1 cellular context compared by ENCODE assay signal in the genomic region with DNA sequence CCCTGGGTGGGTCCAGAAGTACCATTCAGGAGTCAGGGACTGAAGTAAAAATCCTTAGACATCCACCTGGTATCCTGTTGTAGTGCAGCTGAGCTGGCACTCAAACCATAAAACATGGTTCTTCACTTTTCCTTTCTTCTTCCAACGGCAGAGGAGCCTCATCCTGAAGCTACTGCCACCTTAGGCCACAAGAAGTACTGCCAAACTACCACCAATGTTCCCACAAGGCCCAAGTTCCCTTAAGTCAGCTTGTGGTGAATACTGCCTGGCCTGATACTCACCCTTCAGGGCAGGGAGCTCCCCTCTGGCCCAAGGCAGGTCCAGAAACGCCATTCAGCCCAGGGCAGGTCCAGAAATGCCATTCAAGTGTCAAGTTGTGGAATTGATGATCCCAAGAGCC.
TF ChIP-seq lines count a peak whose summit lies in the region.

No MANE protein-coding gene starts in this region.

TF ChIP-seq in GM23338, 12 proteins besides CTCF, POLR2A, EP300 and RAD21 (continued from another document):
- TF ChIP-seq, protein P1, sequence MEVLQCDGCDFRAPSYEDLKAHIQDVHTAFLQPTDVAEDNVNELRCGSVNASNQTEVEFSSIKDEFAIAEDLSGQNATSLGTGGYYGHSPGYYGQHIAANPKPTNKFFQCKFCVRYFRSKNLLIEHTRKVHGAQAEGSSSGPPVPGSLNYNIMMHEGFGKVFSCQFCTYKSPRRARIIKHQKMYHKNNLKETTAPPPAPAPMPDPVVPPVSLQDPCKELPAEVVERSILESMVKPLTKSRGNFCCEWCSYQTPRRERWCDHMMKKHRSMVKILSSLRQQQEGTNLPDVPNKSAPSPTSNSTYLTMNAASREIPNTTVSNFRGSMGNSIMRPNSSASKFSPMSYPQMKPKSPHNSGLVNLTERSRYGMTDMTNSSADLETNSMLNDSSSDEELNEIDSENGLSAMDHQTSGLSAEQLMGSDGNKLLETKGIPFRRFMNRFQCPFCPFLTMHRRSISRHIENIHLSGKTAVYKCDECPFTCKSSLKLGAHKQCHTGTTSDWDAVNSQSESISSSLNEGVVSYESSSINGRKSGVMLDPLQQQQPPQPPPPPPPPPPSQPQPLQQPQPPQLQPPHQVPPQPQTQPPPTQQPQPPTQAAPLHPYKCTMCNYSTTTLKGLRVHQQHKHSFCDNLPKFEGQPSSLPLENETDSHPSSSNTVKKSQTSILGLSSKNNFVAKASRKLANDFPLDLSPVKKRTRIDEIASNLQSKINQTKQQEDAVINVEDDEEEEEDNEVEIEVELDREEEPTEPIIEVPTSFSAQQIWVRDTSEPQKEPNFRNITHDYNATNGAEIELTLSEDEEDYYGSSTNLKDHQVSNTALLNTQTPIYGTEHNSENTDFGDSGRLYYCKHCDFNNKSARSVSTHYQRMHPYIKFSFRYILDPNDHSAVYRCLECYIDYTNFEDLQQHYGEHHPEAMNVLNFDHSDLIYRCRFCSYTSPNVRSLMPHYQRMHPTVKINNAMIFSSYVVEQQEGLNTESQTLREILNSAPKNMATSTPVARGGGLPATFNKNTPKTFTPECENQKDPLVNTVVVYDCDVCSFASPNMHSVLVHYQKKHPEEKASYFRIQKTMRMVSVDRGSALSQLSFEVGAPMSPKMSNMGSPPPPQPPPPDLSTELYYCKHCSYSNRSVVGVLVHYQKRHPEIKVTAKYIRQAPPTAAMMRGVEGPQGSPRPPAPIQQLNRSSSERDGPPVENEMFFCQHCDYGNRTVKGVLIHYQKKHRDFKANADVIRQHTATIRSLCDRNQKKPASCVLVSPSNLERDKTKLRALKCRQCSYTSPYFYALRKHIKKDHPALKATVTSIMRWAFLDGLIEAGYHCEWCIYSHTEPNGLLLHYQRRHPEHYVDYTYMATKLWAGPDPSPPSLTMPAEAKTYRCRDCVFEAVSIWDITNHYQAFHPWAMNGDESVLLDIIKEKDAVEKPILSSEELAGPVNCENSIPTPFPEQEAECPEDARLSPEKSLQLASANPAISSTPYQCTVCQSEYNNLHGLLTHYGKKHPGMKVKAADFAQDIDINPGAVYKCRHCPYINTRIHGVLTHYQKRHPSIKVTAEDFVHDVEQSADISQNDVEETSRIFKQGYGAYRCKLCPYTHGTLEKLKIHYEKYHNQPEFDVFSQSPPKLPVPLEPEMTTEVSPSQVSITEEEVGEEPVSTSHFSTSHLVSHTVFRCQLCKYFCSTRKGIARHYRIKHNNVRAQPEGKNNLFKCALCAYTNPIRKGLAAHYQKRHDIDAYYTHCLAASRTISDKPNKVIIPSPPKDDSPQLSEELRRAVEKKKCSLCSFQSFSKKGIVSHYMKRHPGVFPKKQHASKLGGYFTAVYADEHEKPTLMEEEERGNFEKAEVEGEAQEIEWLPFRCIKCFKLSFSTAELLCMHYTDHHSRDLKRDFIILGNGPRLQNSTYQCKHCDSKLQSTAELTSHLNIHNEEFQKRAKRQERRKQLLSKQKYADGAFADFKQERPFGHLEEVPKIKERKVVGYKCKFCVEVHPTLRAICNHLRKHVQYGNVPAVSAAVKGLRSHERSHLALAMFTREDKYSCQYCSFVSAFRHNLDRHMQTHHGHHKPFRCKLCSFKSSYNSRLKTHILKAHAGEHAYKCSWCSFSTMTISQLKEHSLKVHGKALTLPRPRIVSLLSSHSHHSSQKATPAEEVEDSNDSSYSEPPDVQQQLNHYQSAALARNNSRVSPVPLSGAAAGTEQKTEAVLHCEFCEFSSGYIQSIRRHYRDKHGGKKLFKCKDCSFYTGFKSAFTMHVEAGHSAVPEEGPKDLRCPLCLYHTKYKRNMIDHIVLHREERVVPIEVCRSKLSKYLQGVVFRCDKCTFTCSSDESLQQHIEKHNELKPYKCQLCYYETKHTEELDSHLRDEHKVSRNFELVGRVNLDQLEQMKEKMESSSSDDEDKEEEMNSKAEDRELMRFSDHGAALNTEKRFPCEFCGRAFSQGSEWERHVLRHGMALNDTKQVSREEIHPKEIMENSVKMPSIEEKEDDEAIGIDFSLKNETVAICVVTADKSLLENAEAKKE (CRISPR knock-in tag; IDR thresholded peaks at IDR 0.05): no peak
- no peak for TF ChIP-seq ZNF331 (CRISPR knock-in tag; IDR thresholded peaks at IDR 0.05; ENCODE audit: low read depth)
- no peak for TF ChIP-seq EZH2phosphoT487 (IDR thresholded peaks at IDR 0.05; ENCODE audit: unreplicated experiment)
- no peak for TF ChIP-seq ZNF114 (CRISPR knock-in tag; IDR thresholded peaks at IDR 0.05)
- TF ChIP-seq, protein P2, sequence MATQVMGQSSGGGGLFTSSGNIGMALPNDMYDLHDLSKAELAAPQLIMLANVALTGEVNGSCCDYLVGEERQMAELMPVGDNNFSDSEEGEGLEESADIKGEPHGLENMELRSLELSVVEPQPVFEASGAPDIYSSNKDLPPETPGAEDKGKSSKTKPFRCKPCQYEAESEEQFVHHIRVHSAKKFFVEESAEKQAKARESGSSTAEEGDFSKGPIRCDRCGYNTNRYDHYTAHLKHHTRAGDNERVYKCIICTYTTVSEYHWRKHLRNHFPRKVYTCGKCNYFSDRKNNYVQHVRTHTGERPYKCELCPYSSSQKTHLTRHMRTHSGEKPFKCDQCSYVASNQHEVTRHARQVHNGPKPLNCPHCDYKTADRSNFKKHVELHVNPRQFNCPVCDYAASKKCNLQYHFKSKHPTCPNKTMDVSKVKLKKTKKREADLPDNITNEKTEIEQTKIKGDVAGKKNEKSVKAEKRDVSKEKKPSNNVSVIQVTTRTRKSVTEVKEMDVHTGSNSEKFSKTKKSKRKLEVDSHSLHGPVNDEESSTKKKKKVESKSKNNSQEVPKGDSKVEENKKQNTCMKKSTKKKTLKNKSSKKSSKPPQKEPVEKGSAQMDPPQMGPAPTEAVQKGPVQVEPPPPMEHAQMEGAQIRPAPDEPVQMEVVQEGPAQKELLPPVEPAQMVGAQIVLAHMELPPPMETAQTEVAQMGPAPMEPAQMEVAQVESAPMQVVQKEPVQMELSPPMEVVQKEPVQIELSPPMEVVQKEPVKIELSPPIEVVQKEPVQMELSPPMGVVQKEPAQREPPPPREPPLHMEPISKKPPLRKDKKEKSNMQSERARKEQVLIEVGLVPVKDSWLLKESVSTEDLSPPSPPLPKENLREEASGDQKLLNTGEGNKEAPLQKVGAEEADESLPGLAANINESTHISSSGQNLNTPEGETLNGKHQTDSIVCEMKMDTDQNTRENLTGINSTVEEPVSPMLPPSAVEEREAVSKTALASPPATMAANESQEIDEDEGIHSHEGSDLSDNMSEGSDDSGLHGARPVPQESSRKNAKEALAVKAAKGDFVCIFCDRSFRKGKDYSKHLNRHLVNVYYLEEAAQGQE (IDR thresholded peaks at IDR 0.05; ENCODE audit: unreplicated experiment): no peak
- TF ChIP-seq EZH2 (IDR thresholded peaks at IDR 0.05; ENCODE audit: low read depth, unreplicated experiment): no peak
- no peak for TF ChIP-seq CREB1 (CRISPR knock-in tag; IDR thresholded peaks at IDR 0.05; ENCODE audit: low read depth)
- TF ChIP-seq NANOG (IDR thresholded peaks at IDR 0.05; ENCODE audit: borderline replicate concordance): no peak
- TF ChIP-seq JUNB (IDR thresholded peaks at IDR 0.05; ENCODE audit: unreplicated experiment): no peak
- no peak for TF ChIP-seq POLR2AphosphoS5 (IDR thresholded peaks at IDR 0.05; ENCODE audit: low read depth)
